ENCODE assay signal across 8 cellular contexts in the genomic region with DNA sequence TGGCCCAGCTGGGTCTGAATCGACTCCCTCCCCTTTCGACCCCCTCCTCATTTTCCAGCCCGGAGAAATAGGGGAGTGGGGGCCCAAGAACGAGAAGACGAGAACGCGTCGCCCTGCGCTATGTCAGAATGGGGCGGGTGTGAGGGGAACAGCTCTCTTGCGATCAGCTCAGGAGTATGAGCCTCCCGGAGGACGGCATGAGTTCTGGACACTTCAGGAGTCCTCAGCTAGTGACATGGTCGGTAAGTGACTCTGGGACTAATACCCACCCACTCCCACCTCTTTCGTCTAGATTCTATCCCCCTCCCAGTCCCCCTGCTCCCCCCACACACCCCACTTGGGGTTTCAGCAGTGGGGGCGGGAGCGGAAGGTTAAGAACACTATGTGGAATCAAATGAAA. TPM values are rescaled to one million over a fixed set of nuclear protein-coding genes. Genes with fewer than 3 reads are reported as not detected.
A peak's percentile ranks its signal among the peaks of the same experiment; 100 is the strongest.
DNase-seq lines count a peak whose midpoint lies in the region; ATAC-seq and TF ChIP-seq lines count a peak whose summit lies in the region.

No MANE protein-coding gene starts in this region.

- peaks cover 16% of the 10 kb centered on the region for H3K27me3 Mint-ChIP-seq in activated CD8-positive, alpha-beta T cell treated with anti-CD3 and anti-CD28 coated beads, Interleukin-2, amount 10 ng/mL, durations not matched to agents 7 days and 5 days (ENCODE audit: low read depth)

- DNase-seq in activated CD8-positive, alpha-beta T cell treated with anti-CD3 and anti-CD28 coated beads, Interleukin-2, amount 10 ng/mL, durations not matched to agents 7 days and 5 days, result no peak
- DNase-seq in left ventricle myocardium superior (no peak), gastrocnemius medialis (no peak), DMS153 treated with DMSO at 0.1 percent for 48 hours (lab: John Stamatoyannopoulos, UW; ENCODE audit: unreplicated experiment) (no peak), HEK293T (ENCODE audit: extremely low spot score) (no peak)

- ATAC-seq in GM18505 (IDR thresholded peaks at IDR 0.05; ENCODE audit: unreplicated experiment) (no peak), left ventricle myocardium superior (peak; percentile 70), gastrocnemius medialis (peak; percentile 49 to 68), GM21515 (IDR thresholded peaks at IDR 0.05; ENCODE audit: unreplicated experiment) (no peak), HG03520 (IDR thresholded peaks at IDR 0.05; ENCODE audit: unreplicated experiment) (no peak)
- no peak for ATAC-seq in activated CD8-positive, alpha-beta T cell treated with anti-CD3 and anti-CD28 coated beads, Interleukin-2, amount 10 ng/mL, durations not matched to agents 7 days and 5 days

- H3K36me3 ChIP-seq in gastrocnemius medialis, result no peaks in the 10 kb centered on the region

- intact Hi-C loops in left ventricle myocardium superior (cut with micrococcal nuclease) (no loop called here), gastrocnemius medialis (cut with DNase I; ENCODE audit: low total_unique reads) (loop anchor here (5.0 kb wide), 2 partner anchors 329 to 499 kb away; partner anchors contain the start of gene UBQLN2)

- peak overlapping the region; percentile 51 to 61 (median 60) for H3K4me3 ChIP-seq in gastrocnemius medialis

- TF ChIP-seq CTCF in gastrocnemius medialis (IDR thresholded peaks at IDR 0.05 in 4 of 5, conservative IDR thresholded peaks at IDR 0.05 in 1 of 5), result no peak

- TF ChIP-seq POLR2A in GM18505 (IDR thresholded peaks at IDR 0.05; ENCODE audit: borderline replicate concordance, extremely low read depth, insufficient read depth, insufficient read length), result peak; percentile 9
- TF ChIP-seq POLR2A in gastrocnemius medialis (IDR thresholded peaks at IDR 0.05), result no peak

- H3K36me3 Mint-ChIP-seq in activated CD8-positive, alpha-beta T cell treated with anti-CD3 and anti-CD28 coated beads, Interleukin-2, amount 10 ng/mL, durations not matched to agents 7 days and 5 days (ENCODE audit: low read depth), result no peaks in the 10 kb centered on the region

- CTCF ChIA-PET in activated CD8-positive, alpha-beta T cell treated with anti-CD3 and anti-CD28 coated beads, Interleukin-2, amount 10 ng/mL, durations not matched to agents 7 days and 5 days (lab: Charles Lee), result interaction anchor here (1.0 to 2.4 kb wide), 3 partner anchors 10 to 325 kb away, joined by 3 to 17 read pairs (median 3); no protein-coding TSS in a partner anchor
- CTCF ChIA-PET in HEK293T (lab: Yijun Ruan, JAX), result no interaction called here

- no peaks in the 10 kb centered on the region for H3K9me3 Mint-ChIP-seq in activated CD8-positive, alpha-beta T cell treated with anti-CD3 and anti-CD28 coated beads, Interleukin-2, amount 10 ng/mL, durations not matched to agents 7 days and 5 days (ENCODE audit: insufficient read depth)

- H3K9me3 ChIP-seq in gastrocnemius medialis, result no peaks in the 10 kb centered on the region

- POLR2A ChIA-PET in activated CD8-positive, alpha-beta T cell treated with anti-CD3 and anti-CD28 coated beads, Interleukin-2, amount 10 ng/mL, durations not matched to agents 7 days and 5 days (lab: Charles Lee), result no interaction called here
- POLR2A ChIA-PET in HEK293T (lab: Yijun Ruan, JAX), result no interaction called here

- H3K4me1 ChIP-seq in gastrocnemius medialis, result peaks cover 0 to 3% of the 10 kb centered on the region in 2 donors

- in situ Hi-C loops in gastrocnemius medialis (cut with MboI; ENCODE audit: low sequenced_read_pairs in 4 of 4), result loop anchor here in 1 of 4 donors (25.0 kb wide), 2 partner anchors 496 to 504 kb away; partner anchors contain the start of gene NBDY

- H3K4me3 Mint-ChIP-seq in activated CD8-positive, alpha-beta T cell treated with anti-CD3 and anti-CD28 coated beads, Interleukin-2, amount 10 ng/mL, durations not matched to agents 7 days and 5 days, result peak overlapping the region; percentile 73

- H3K4me1 Mint-ChIP-seq in activated CD8-positive, alpha-beta T cell treated with anti-CD3 and anti-CD28 coated beads, Interleukin-2, amount 10 ng/mL, durations not matched to agents 7 days and 5 days (ENCODE audit: low read depth), result peaks cover 16% of the 10 kb centered on the region

- H3K27ac ChIP-seq in gastrocnemius medialis, result peak overlapping the region; percentile 76 to 80 (median 78)

- H3K27me3 ChIP-seq in gastrocnemius medialis, result peaks cover 0 to 6% (median 0%) of the 10 kb centered on the region in 3 donors

- no peak overlapping the region for H3K27ac Mint-ChIP-seq in activated CD8-positive, alpha-beta T cell treated with anti-CD3 and anti-CD28 coated beads, Interleukin-2, amount 10 ng/mL, durations not matched to agents 7 days and 5 days

TF ChIP-seq in HEK293T, 16 proteins besides CTCF, POLR2A, EP300 and RAD21:
- TF ChIP-seq SUZ12 (IDR thresholded peaks at IDR 0.05), result no peak
- TF ChIP-seq ZNF384 (IDR thresholded peaks at IDR 0.05), result no peak
- TF ChIP-seq BHLHE40 (IDR thresholded peaks at IDR 0.05; ENCODE audit: borderline replicate concordance), result no peak
- TF ChIP-seq HDGF (IDR thresholded peaks at IDR 0.05; ENCODE audit: borderline replicate concordance), result no peak
- TF ChIP-seq, protein P1, sequence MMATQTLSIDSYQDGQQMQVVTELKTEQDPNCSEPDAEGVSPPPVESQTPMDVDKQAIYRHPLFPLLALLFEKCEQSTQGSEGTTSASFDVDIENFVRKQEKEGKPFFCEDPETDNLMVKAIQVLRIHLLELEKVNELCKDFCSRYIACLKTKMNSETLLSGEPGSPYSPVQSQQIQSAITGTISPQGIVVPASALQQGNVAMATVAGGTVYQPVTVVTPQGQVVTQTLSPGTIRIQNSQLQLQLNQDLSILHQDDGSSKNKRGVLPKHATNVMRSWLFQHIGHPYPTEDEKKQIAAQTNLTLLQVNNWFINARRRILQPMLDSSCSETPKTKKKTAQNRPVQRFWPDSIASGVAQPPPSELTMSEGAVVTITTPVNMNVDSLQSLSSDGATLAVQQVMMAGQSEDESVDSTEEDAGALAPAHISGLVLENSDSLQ (IDR thresholded peaks at IDR 0.05), result no peak
- TF ChIP-seq LEF1 (IDR thresholded peaks at IDR 0.05; ENCODE audit: borderline replicate concordance), result no peak
- no peak for TF ChIP-seq L3MBTL2 (conservative IDR thresholded peaks at IDR 0.05)
- TF ChIP-seq FOXM1 (IDR thresholded peaks at IDR 0.05; ENCODE audit: borderline replicate concordance), result no peak
- TF ChIP-seq FOXK2 (IDR thresholded peaks at IDR 0.05), result no peak
- TF ChIP-seq ELF4 (IDR thresholded peaks at IDR 0.05), result no peak
- no peak for TF ChIP-seq CTBP1 (IDR thresholded peaks at IDR 0.05; ENCODE audit: borderline replicate concordance)
- TF ChIP-seq FOXA1 (IDR thresholded peaks at IDR 0.05), result no peak
- no peak for TF ChIP-seq NFRKB (IDR thresholded peaks at IDR 0.05)
- TF ChIP-seq ARNT (IDR thresholded peaks at IDR 0.05), result no peak
- no peak for TF ChIP-seq TARDBP (IDR thresholded peaks at IDR 0.05)
- TF ChIP-seq SP1 (IDR thresholded peaks at IDR 0.05), result no peak

RNA-seq across cellular contexts. Expression of gene KLF8, which starts 0.9 kb away (rescaled TPM):
- 1 to 10 TPM; 2.8 TPM for total RNA-seq in activated CD8-positive, alpha-beta T cell treated with anti-CD3 and anti-CD28 coated beads, Interleukin-2, amount 10 ng/mL, durations not matched to agents 7 days and 5 days
- total RNA-seq in left ventricle myocardium superior (3.4 TPM), gastrocnemius medialis (1 to 10 TPM in 3 of 4 donors, under 1 TPM in 1; 0.70 to 4.2 (median 3.3) TPM)

Comparison
In these comparisons a context has a peak if more than half of its experiments do, and no peak if none do; other contexts are left out.
1. ATAC-seq: peak in left ventricle myocardium superior (single experiment) and gastrocnemius medialis (2 of 2); none in GM18505 (single experiment), activated CD8-positive, alpha-beta T cell treated with anti-CD3 and anti-CD28 coated beads, Interleukin-2, amount 10 ng/mL, durations not matched to agents 7 days and 5 days (single experiment), GM21515 (single experiment) and HG03520 (single experiment).